In the genomic region with DNA sequence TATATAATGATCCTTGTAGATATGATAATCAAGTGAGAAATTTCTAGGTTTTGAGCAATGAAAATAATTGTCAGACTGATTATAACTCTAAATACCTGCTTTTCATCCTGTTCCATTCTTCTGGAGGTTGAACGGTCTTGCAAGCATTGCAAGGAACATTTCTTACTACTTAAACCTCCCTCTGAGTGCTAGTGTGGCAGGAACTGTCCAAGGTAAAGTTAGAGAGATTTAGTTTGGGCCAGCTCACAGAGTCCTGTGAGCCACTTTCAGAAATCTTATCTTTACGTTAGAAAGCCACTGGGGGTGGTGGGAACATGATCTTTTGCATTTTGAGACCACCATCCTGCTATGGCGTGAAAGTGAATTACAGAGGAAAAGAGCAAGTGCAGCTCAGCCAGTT, we compare ENCODE assay signal across 22 cellular contexts.
DNase-seq lines count a peak whose midpoint lies in the region; ATAC-seq and TF ChIP-seq lines count a peak whose summit lies in the region.
"Had no signal": no experiment of that assay in that cellular context is flagged by ENCODE, and none has a peak within 500 bp of the region (broad histone marks: within the 10 kb centered on the region; RNA-seq: fewer than 3 reads in every experiment).

No MANE protein-coding gene starts in this region.

- no peak overlapping the region for H3K56ac ChIP-seq in mesendoderm (ENCODE audit: low read length)

- peak overlapping the region; percentile 14 for H3K4me2 ChIP-seq in GM23338
- no peak overlapping the region for H3K4me2 ChIP-seq in mesendoderm (ENCODE audit: low read length)
- H3K4me2 ChIP-seq: A549; BLaER1 treated with 17β-estradiol and CSF1 and Interleukin-3, amounts not matched to agents 10 nM and 100 nM had no signal

- TF ChIP-seq CTCF in GM23338 (conservative IDR thresholded peaks at IDR 0.05; ENCODE audit: low read depth in 2 of 2) (no peak), WTC11 (IDR thresholded peaks at IDR 0.05) (no peak), omental fat pad (IDR thresholded peaks at IDR 0.05) (no peak), endothelial cell (IDR thresholded peaks at IDR 0.05; ENCODE audit: unreplicated experiment) (no peak), colonic mucosa (IDR thresholded peaks at IDR 0.05) (no peak)
- TF ChIP-seq CTCF in CD8-positive, alpha-beta T cell (IDR thresholded peaks at IDR 0.05): no peak

- H2AK5ac ChIP-seq in mesendoderm (ENCODE audit: low read length): no peak overlapping the region

- no peaks in the 10 kb centered on the region for H3K36me3 ChIP-seq in GM23338 (ENCODE audit: insufficient read depth)
- no peaks in the 10 kb centered on the region for H3K36me3 ChIP-seq in HUES48 (ENCODE audit: control insufficient read depth, insufficient read depth, low read length)
- H3K36me3 ChIP-seq in mesendoderm (ENCODE audit: control insufficient read depth, insufficient read depth, low read length): no peaks in the 10 kb centered on the region
- H3K36me3 ChIP-seq in CD8-positive, alpha-beta T cell (ENCODE audit: insufficient read depth, low read length): no peaks in the 10 kb centered on the region
- H3K36me3 ChIP-seq in colonic mucosa: no peaks in the 10 kb centered on the region
- H3K36me3 ChIP-seq: BE2C; BLaER1 treated with 17β-estradiol and CSF1 and Interleukin-3, amounts not matched to agents 10 nM and 100 nM had no signal

- H4K20me1 ChIP-seq in GM23338 (replicated peaks; ENCODE audit: insufficient read depth): no peaks in the 10 kb centered on the region
- H4K20me1 ChIP-seq: BLaER1 treated with 17β-estradiol and CSF1 and Interleukin-3, amounts not matched to agents 10 nM and 100 nM had no signal

- H3K9ac ChIP-seq in HUES48 (ENCODE audit: low read depth, low read length): no peak overlapping the region
- no peak overlapping the region for H3K9ac ChIP-seq in mesendoderm (ENCODE audit: low read length)
- no peak overlapping the region for H3K9ac ChIP-seq in colonic mucosa (ENCODE audit: low read depth in 2 of 2, low read length in 2 of 2)
- H3K9ac ChIP-seq: BLaER1 treated with 17β-estradiol and CSF1 and Interleukin-3, amounts not matched to agents 10 nM and 100 nM had no signal

- H3K9me3 Mint-ChIP-seq in GM23338 (no peaks in the 10 kb centered on the region; the same call in 2 of the 3 replicates), WTC11 (no peaks in the 10 kb centered on the region), endothelial cell (ENCODE audit: unreplicated experiment) (no peaks in the 10 kb centered on the region)
- no peaks in the 10 kb centered on the region for H3K9me3 Mint-ChIP-seq in CD8-positive, alpha-beta T cell
- H3K9me3 Mint-ChIP-seq: CD4-positive, alpha-beta T cell had no signal

- H3K27me3 ChIP-seq in GM23338 (ENCODE audit: insufficient read depth) (no peaks in the 10 kb centered on the region), HUES48 (ENCODE audit: control insufficient read depth, insufficient read depth, low read length) (no peaks in the 10 kb centered on the region), mesendoderm (ENCODE audit: insufficient read depth, low read length, poor library complexity) (no peaks in the 10 kb centered on the region), colonic mucosa (no peaks in the 10 kb centered on the region)
- no peaks in the 10 kb centered on the region for H3K27me3 ChIP-seq in CD8-positive, alpha-beta T cell (ENCODE audit: insufficient read depth, low read length)
- H3K27me3 ChIP-seq: BE2C; BLaER1 treated with 17β-estradiol and CSF1 and Interleukin-3, amounts not matched to agents 10 nM and 100 nM had no signal

- H3K4me3 ChIP-seq in GM23338: no peak overlapping the region
- no peak overlapping the region for H3K4me3 ChIP-seq in HUES48 (ENCODE audit: low read depth, low read length)
- no peak overlapping the region for H3K4me3 ChIP-seq in mesendoderm (ENCODE audit: low read length)
- no peak overlapping the region for H3K4me3 ChIP-seq in CD8-positive, alpha-beta T cell (ENCODE audit: low read depth, low read length)
- H3K4me3 ChIP-seq in colonic mucosa: no peak overlapping the region
- H3K4me3 ChIP-seq: A549; BLaER1 treated with 17β-estradiol and CSF1 and Interleukin-3, amounts not matched to agents 10 nM and 100 nM had no signal

- H3K4me1 Mint-ChIP-seq in GM23338: peaks cover 20% of the 10 kb centered on the region
- peaks cover 20% of the 10 kb centered on the region for H3K4me1 Mint-ChIP-seq in WTC11
- H3K4me1 Mint-ChIP-seq in CD8-positive, alpha-beta T cell (ENCODE audit: low read depth): no peaks in the 10 kb centered on the region
- peaks cover 3% of the 10 kb centered on the region for H3K4me1 Mint-ChIP-seq in endothelial cell (ENCODE audit: unreplicated experiment)
- H3K4me1 Mint-ChIP-seq: CD14-positive monocyte had no signal

- no peak overlapping the region for H2AFZ ChIP-seq in GM23338

- CTCF ChIA-PET in WTC11 (lab: Charles Lee): no interaction called here
- CTCF ChIA-PET in CD8-positive, alpha-beta T cell (lab: Charles Lee): no interaction called here

- no peak overlapping the region; the same call in 1 of the 2 replicates for H3K27ac ChIP-seq in GM23338 (ENCODE audit: low read depth)
- H3K27ac ChIP-seq in HUES48 (ENCODE audit: low read depth, low read length): peak overlapping the region; percentile 16
- no peak overlapping the region for H3K27ac ChIP-seq in mesendoderm (ENCODE audit: low read depth, low read length)
- H3K27ac ChIP-seq in CD8-positive, alpha-beta T cell (ENCODE audit: low read depth, low read length): no peak overlapping the region
- H3K27ac ChIP-seq in colonic mucosa: no peak overlapping the region
- H3K27ac ChIP-seq: A549; BLaER1 treated with 17β-estradiol and CSF1 and Interleukin-3, amounts not matched to agents 10 nM and 100 nM had no signal

- H3K9me3 ChIP-seq in HUES48 (ENCODE audit: control insufficient read depth, insufficient read depth, low read length) (no peaks in the 10 kb centered on the region), colonic mucosa (no peaks in the 10 kb centered on the region)
- no peaks in the 10 kb centered on the region for H3K9me3 ChIP-seq in CD8-positive, alpha-beta T cell (ENCODE audit: low read length)
- H3K9me3 ChIP-seq: A549; BE2C; BLaER1 treated with 17β-estradiol and CSF1 and Interleukin-3, amounts not matched to agents 10 nM and 100 nM had no signal

- H3F3A ChIP-seq in GM23338 (replicated peaks; ENCODE audit: low read depth): no peaks in the 10 kb centered on the region

- H3K4me1 ChIP-seq in GM23338 (ENCODE audit: insufficient read depth): peaks cover 8% of the 10 kb centered on the region; the same call in 1 of the 2 replicates
- peaks cover 18% of the 10 kb centered on the region for H3K4me1 ChIP-seq in HUES48 (ENCODE audit: control insufficient read depth, insufficient read depth, low read length)
- H3K4me1 ChIP-seq in mesendoderm (ENCODE audit: control insufficient read depth, low read depth, low read length): peaks cover 2% of the 10 kb centered on the region
- H3K4me1 ChIP-seq in CD8-positive, alpha-beta T cell (ENCODE audit: insufficient read depth, low read length): no peaks in the 10 kb centered on the region
- H3K4me1 ChIP-seq in colonic mucosa: no peaks in the 10 kb centered on the region
- H3K4me1 ChIP-seq: A549; BE2C; BLaER1 treated with 17β-estradiol and CSF1 and Interleukin-3, amounts not matched to agents 10 nM and 100 nM had no signal

- H3K23ac ChIP-seq in mesendoderm (ENCODE audit: low read length): no peak overlapping the region

- POLR2A ChIA-PET in WTC11 (lab: Charles Lee): no interaction called here
- POLR2A ChIA-PET in CD8-positive, alpha-beta T cell (lab: Charles Lee): no interaction called here

- no CpG with 5 or more reads among the region's 3 CpGs for WGBS in mesendoderm (ENCODE audit: extremely low coverage, insufficient coverage, low lambda C conversion rate)

- no peak overlapping the region for H2BK5ac ChIP-seq in mesendoderm (ENCODE audit: low read length)

- no peak overlapping the region for H3K4ac ChIP-seq in mesendoderm (ENCODE audit: low read depth, low read length)

- H3K36me3 Mint-ChIP-seq in GM23338 (ENCODE audit: low read depth) (no peaks in the 10 kb centered on the region), WTC11 (no peaks in the 10 kb centered on the region), endothelial cell (ENCODE audit: low read depth, unreplicated experiment) (no peaks in the 10 kb centered on the region)
- no peaks in the 10 kb centered on the region for H3K36me3 Mint-ChIP-seq in CD8-positive, alpha-beta T cell
- H3K36me3 Mint-ChIP-seq: CD14-positive monocyte had no signal

- H3K27ac Mint-ChIP-seq in GM23338: no peak overlapping the region
- peak overlapping the region; percentile 3; the same call in 1 of the 2 replicates for H3K27ac Mint-ChIP-seq in WTC11
- H3K27ac Mint-ChIP-seq in CD8-positive, alpha-beta T cell: no peak overlapping the region
- no peak overlapping the region for H3K27ac Mint-ChIP-seq in endothelial cell (ENCODE audit: unreplicated experiment)
- H3K27ac Mint-ChIP-seq: CD4-positive, alpha-beta T cell had no signal

- H3K9me2 ChIP-seq in GM23338 (ENCODE audit: insufficient read depth): no peaks in the 10 kb centered on the region

- no peak overlapping the region for H4K5ac ChIP-seq in mesendoderm (ENCODE audit: low read length)

- H3K27me3 Mint-ChIP-seq in GM23338 (ENCODE audit: insufficient read depth, low read depth, poor library complexity) (peaks cover 1% of the 10 kb centered on the region), WTC11 (ENCODE audit: low read depth) (no peaks in the 10 kb centered on the region), endothelial cell (ENCODE audit: unreplicated experiment) (peaks cover 1% of the 10 kb centered on the region)
- H3K27me3 Mint-ChIP-seq in CD8-positive, alpha-beta T cell (ENCODE audit: low read depth): peaks cover 7% of the 10 kb centered on the region

- H3K79me2 ChIP-seq in GM23338 (replicated peaks; ENCODE audit: insufficient read depth): no peaks in the 10 kb centered on the region
- no peaks in the 10 kb centered on the region for H3K79me2 ChIP-seq in mesendoderm (ENCODE audit: control insufficient read depth, insufficient read depth, low read length)

- no peak overlapping the region for H3K4me3 Mint-ChIP-seq in GM23338
- no peak overlapping the region for H3K4me3 Mint-ChIP-seq in WTC11
- no peak overlapping the region for H3K4me3 Mint-ChIP-seq in CD8-positive, alpha-beta T cell
- H3K4me3 Mint-ChIP-seq in endothelial cell (ENCODE audit: unreplicated experiment): no peak overlapping the region
- H3K4me3 Mint-ChIP-seq: CD14-positive monocyte; CD4-positive, alpha-beta T cell had no signal

- no peak overlapping the region for H2BK15ac ChIP-seq in mesendoderm (replicated peaks; ENCODE audit: low read depth)

- H3K18ac ChIP-seq in mesendoderm (ENCODE audit: low read length): no peak overlapping the region

- no peak for DNase-seq in GM23338 (ENCODE audit: low spot score)
- no peak for DNase-seq in WTC11 (ENCODE audit: low spot score)
- DNase-seq in mesendoderm: peak; percentile 11
- no peak for DNase-seq in omental fat pad (ENCODE audit: low spot score)
- DNase-seq in CD8-positive, alpha-beta T cell: no peak
- DNase-seq in endothelial cell (ENCODE audit: low spot score): no peak
- DNase-seq in colonic mucosa: no peak
- DNase-seq: 8988T; ACHN; AML-193; BE2C; Calu3; CD4-positive, alpha-beta T cell; COR-L47; DMS53; DMS79 treated with DMSO at 0.1 percent for 48 hours; GOT3 had no signal

- no peak overlapping the region for H2BK120ac ChIP-seq in mesendoderm (ENCODE audit: low read depth, low read length)

- intact Hi-C loops in CD8-positive, alpha-beta T cell (cut with DNase I, micrococcal nuclease): no loop called here
- intact Hi-C loops in colonic mucosa (cut with DNase I): no loop called here

- no peak for ATAC-seq in GM23338
- no peak; the same call in 1 of the 2 replicates for ATAC-seq in WTC11
- no peak for ATAC-seq in omental fat pad (ENCODE audit: low FRiP score)
- ATAC-seq in CD8-positive, alpha-beta T cell: no peak
- ATAC-seq: A549, HCT116 had no signal

- H4K8ac ChIP-seq in mesendoderm (ENCODE audit: low read depth, low read length): no peak overlapping the region

- no peaks in the 10 kb centered on the region for H3K79me1 ChIP-seq in mesendoderm (ENCODE audit: low read length)
